8 cellular contexts compared by ENCODE assay signal in the genomic region with DNA sequence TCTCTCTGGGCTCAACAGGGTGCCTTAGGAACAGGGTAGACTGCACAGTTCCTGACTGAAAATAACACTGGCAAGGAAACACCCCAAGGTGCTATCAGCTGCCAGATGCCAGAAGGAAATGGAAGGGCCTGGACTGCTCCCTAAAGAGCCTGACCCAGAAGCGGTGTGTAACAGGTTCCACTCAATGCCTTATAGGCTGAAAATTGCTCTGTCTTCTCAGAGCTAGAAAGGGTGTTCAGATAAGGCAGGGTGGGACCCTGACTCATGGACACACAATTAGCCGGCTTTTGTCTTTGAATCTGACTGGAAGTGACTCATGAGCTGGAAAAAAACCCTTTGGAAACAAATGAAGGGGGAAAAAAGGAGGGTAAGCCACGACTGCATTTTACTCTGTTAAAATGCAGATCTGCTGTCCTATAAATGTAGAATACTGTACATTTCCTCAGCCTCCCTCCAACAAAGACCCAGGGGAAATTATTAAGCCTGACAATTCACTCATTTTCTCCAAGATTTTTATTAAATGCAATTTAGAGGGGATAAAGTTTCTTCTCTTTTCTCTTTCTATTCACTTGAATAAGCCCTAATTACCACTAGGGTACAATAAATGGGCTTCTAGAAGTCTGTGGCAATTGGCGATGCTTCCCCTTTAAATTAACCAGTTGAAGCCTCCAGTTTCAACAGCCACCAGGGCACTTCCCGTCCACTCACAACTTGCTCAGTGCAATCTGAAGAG.
DNase-seq lines count a peak whose midpoint lies in the region; ATAC-seq lines count a peak whose summit lies in the region.

No MANE protein-coding gene starts in this region.

- no peaks in the 10 kb centered on the region for H3K9me2 ChIP-seq in GM23248 (ENCODE audit: insufficient read depth)

- no peaks in the 10 kb centered on the region for H4K20me1 ChIP-seq in GM23248 (ENCODE audit: insufficient read depth)

- peaks cover 34% of the 10 kb centered on the region for H3K4me1 ChIP-seq in GM23248 (ENCODE audit: insufficient read depth)
- peaks cover 3% of the 10 kb centered on the region for H3K4me1 ChIP-seq in NT2/D1 (ENCODE audit: insufficient read depth, insufficient read length)
- peaks cover 17% of the 10 kb centered on the region for H3K4me1 ChIP-seq in iPS-15b (ENCODE audit: control insufficient read depth, insufficient read depth, low read length)
- peaks cover 43% of the 10 kb centered on the region for H3K4me1 ChIP-seq in skeletal muscle satellite cell (ENCODE audit: control insufficient read depth, insufficient read depth, low read length)

- H3K9ac ChIP-seq in GM23248 (peak overlapping the region; percentile 67), NT2/D1 (ENCODE audit: insufficient read length, low read depth) (peak overlapping the region; percentile 58), iPS-15b (ENCODE audit: low read depth, low read length) (no peak overlapping the region), skeletal muscle satellite cell (ENCODE audit: low read depth, low read length) (peak overlapping the region; percentile 80)

- H3K9me3 ChIP-seq in GM23248 (ENCODE audit: low read depth) (no peaks in the 10 kb centered on the region), NT2/D1 (ENCODE audit: insufficient read depth, low read length) (no peaks in the 10 kb centered on the region), iPS-15b (ENCODE audit: control insufficient read depth, insufficient read depth, low read length) (no peaks in the 10 kb centered on the region), skeletal muscle satellite cell (replicated peaks; ENCODE audit: low read length) (no peaks in the 10 kb centered on the region)

- DNase-seq in AG20443 (ENCODE audit: low spot score): peak; percentile 70
- DNase-seq in GM23248: peak; percentile 85
- no peak for DNase-seq in NT2/D1 (ENCODE audit: low read depth, low spot score)
- DNase-seq in amniotic epithelial cell (ENCODE audit: low read depth): peak; percentile 85

- ATAC-seq in GM18517 (IDR thresholded peaks at IDR 0.05; ENCODE audit: unreplicated experiment): no peak
- ATAC-seq in GM19467 (IDR thresholded peaks at IDR 0.05; ENCODE audit: unreplicated experiment): no peak

- H3K36me3 ChIP-seq in GM23248 (ENCODE audit: low read depth) (no peaks in the 10 kb centered on the region), NT2/D1 (ENCODE audit: insufficient read depth, insufficient read length, low read length) (no peaks in the 10 kb centered on the region), iPS-15b (ENCODE audit: control insufficient read depth, insufficient read depth, low read length) (no peaks in the 10 kb centered on the region), skeletal muscle satellite cell (ENCODE audit: insufficient read depth, low read length) (no peaks in the 10 kb centered on the region)

- no peaks in the 10 kb centered on the region for H3K79me2 ChIP-seq in GM23248 (ENCODE audit: insufficient read depth)

- H3K4me3 ChIP-seq in GM23248: peak overlapping the region; percentile 50
- H3K4me3 ChIP-seq in NT2/D1 (ENCODE audit: insufficient read length, low read depth): peak overlapping the region; percentile 27
- peak overlapping the region; percentile 30 for H3K4me3 ChIP-seq in iPS-15b (ENCODE audit: low read depth, low read length)
- H3K4me3 ChIP-seq in skeletal muscle satellite cell (ENCODE audit: low read length): peak overlapping the region; percentile 47

- no peaks in the 10 kb centered on the region for H3K27me3 ChIP-seq in GM23248 (replicated peaks; ENCODE audit: insufficient read depth)
- no peaks in the 10 kb centered on the region for H3K27me3 ChIP-seq in NT2/D1 (ENCODE audit: insufficient read depth, insufficient read length)
- peaks cover 15% of the 10 kb centered on the region for H3K27me3 ChIP-seq in iPS-15b (ENCODE audit: control insufficient read depth, insufficient read depth, low read length)
- no peaks in the 10 kb centered on the region for H3K27me3 ChIP-seq in skeletal muscle satellite cell (ENCODE audit: control insufficient read depth, insufficient read depth, low read length)

- 4% methylated on average over 5 of the region's 5 CpGs for WGBS in GM23248 (ENCODE audit: low coverage in 1 of 2, low lambda C conversion rate in 2 of 2, missing lambda C conversion rate in 2 of 2), 2 experiments

- peaks cover 22% of the 10 kb centered on the region for H3F3A ChIP-seq in GM23248 (ENCODE audit: insufficient read depth)

- H2AFZ ChIP-seq in GM23248: peak overlapping the region; percentile 75

- in situ Hi-C loops in GM23248 (cut with MboI): loop anchor here (10.0 to 25.0 kb wide), 2 partner anchors 163 to 295 kb away; partner anchors contain the start of gene TBL1XR1

- H3K4me2 ChIP-seq in GM23248 (ENCODE audit: unreplicated experiment): peak overlapping the region; percentile 74
- peak overlapping the region; percentile 71 for H3K4me2 ChIP-seq in skeletal muscle satellite cell (ENCODE audit: low read length)

- H3K27ac ChIP-seq in GM23248: peak overlapping the region; percentile 75
